6 cellular contexts compared by ENCODE assay signal in the genomic region with DNA sequence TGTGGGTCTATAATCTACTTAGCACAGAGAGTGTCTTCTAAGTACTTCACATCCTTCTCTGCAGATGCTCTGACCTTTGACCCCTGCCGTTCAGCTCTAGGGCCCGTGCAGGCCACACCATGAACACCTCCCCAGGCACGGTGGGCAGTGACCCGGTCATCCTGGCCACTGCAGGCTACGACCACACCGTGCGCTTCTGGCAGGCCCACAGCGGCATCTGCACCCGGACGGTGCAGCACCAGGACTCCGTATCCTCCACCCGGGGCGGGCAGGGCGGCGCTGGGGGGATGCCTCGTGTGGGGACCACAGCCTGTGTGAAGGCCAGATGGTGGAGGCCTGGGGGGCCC. TPM values are rescaled to one million over a fixed set of nuclear protein-coding genes. Genes with fewer than 3 reads are reported as not detected.
A peak's percentile ranks its signal among the peaks of the same experiment; 100 is the strongest.
DNase-seq lines count a peak whose midpoint lies in the region; ATAC-seq, FAIRE-seq and TF ChIP-seq lines count a peak whose summit lies in the region.

No MANE protein-coding gene starts in this region.

- peak overlapping the region; percentile 45 for H3K27ac ChIP-seq in CD4-positive, alpha-beta T cell (ENCODE audit: low read depth, low read length)
- peak overlapping the region; percentile 91 for H3K27ac ChIP-seq in parathyroid adenoma

- no peak for DNase-seq in CD4-positive, alpha-beta T cell
- DNase-seq in choroid plexus epithelial cell (ENCODE audit: low read depth), result no peak
- DNase-seq in midbrain (lab: John Stamatoyannopoulos, UW), result no peak
- DNase-seq in RCC 7860 (ENCODE audit: low spot score), result no peak

- POLR2A ChIA-PET in CD4-positive, alpha-beta T cell (lab: Charles Lee), result interaction anchor here (0.9 to 4.8 kb wide), 11 partner anchors 9 to 1526 kb away, joined by 3 to 47 read pairs (median 4); a partner anchor contains a TSS

- peak overlapping the region; percentile 79 for H3K27ac Mint-ChIP-seq in CD4-positive, alpha-beta T cell

- H3K4me3 Mint-ChIP-seq in CD4-positive, alpha-beta T cell, result peak overlapping the region; percentile 76

- peaks cover 13% of the 10 kb centered on the region for H3K4me1 Mint-ChIP-seq in CD4-positive, alpha-beta T cell (ENCODE audit: low read depth)

- no peaks in the 10 kb centered on the region for H3K79me2 ChIP-seq in parathyroid adenoma

- no peak for ATAC-seq in CD4-positive, alpha-beta T cell (ENCODE audit: poor library complexity)
- peak; percentile 15 for ATAC-seq in HG03060 (IDR thresholded peaks at IDR 0.05; ENCODE audit: low read depth, unreplicated experiment)

- TF ChIP-seq CTCF in CD4-positive, alpha-beta T cell (IDR thresholded peaks at IDR 0.05), result peak; percentile 2
- TF ChIP-seq CTCF in choroid plexus epithelial cell (conservative IDR thresholded peaks at IDR 0.05; ENCODE audit: low read depth, low read length) (no peak), parathyroid adenoma (IDR thresholded peaks at IDR 0.05) (no peak)

- H3K4me2 ChIP-seq in parathyroid adenoma (ENCODE audit: low read length), result peak overlapping the region; percentile 96

- H3K4me3 ChIP-seq in choroid plexus epithelial cell (ENCODE audit: low read depth, low read length), result peak overlapping the region; percentile 79
- peak overlapping the region; percentile 99 for H3K4me3 ChIP-seq in parathyroid adenoma (ENCODE audit: low read depth, low read length)

- H3K27me3 ChIP-seq in CD4-positive, alpha-beta T cell (ENCODE audit: control insufficient read depth, insufficient read depth, low read length), result no peaks in the 10 kb centered on the region
- H3K27me3 ChIP-seq in parathyroid adenoma (ENCODE audit: control insufficient read depth, insufficient read depth, low read length), result no peaks in the 10 kb centered on the region

- no peaks in the 10 kb centered on the region for H3K36me3 ChIP-seq in parathyroid adenoma (ENCODE audit: control insufficient read depth, insufficient read depth, low read length)

- intact Hi-C loops in CD4-positive, alpha-beta T cell (cut with DNase I, micrococcal nuclease), result loop anchor here (1.0 to 5.0 kb wide), 7 partner anchors 8 to 159 kb away; a partner anchor contains a TSS

- H3K9me3 Mint-ChIP-seq in CD4-positive, alpha-beta T cell, result no peaks in the 10 kb centered on the region

- FAIRE-seq in RCC 7860 (lab: Jason Lieb, UNC), result no peak

- H3K9me3 ChIP-seq in CD4-positive, alpha-beta T cell (ENCODE audit: control insufficient read depth, low read length), result no peaks in the 10 kb centered on the region
- no peaks in the 10 kb centered on the region for H3K9me3 ChIP-seq in parathyroid adenoma (ENCODE audit: control insufficient read depth, low read length)

- H3K4me1 ChIP-seq in parathyroid adenoma, result peaks cover 3% of the 10 kb centered on the region

- peaks cover 16% of the 10 kb centered on the region for H3K36me3 Mint-ChIP-seq in CD4-positive, alpha-beta T cell (ENCODE audit: low read depth)

- CTCF ChIA-PET in CD4-positive, alpha-beta T cell (lab: Charles Lee), result interaction anchor here (1.1 to 1.8 kb wide), 2 partner anchors 11 to 66 kb away, joined by 3 to 4 read pairs; no protein-coding TSS in a partner anchor

- H3K27me3 Mint-ChIP-seq in CD4-positive, alpha-beta T cell, result no peaks in the 10 kb centered on the region

- H3K9ac ChIP-seq in parathyroid adenoma, result no peak overlapping the region

- H2AFZ ChIP-seq in parathyroid adenoma, result peak overlapping the region; percentile 95

RNA-seq across cellular contexts. Expression of a gene that starts 0.7 kb away (rescaled TPM):
- total RNA-seq in CD4-positive, alpha-beta T cell, result 10 to 100 TPM; 22.9 to 26.4 TPM

RNA-seq across cellular contexts. Expression of a gene that starts 4.7 kb away (rescaled TPM):
- total RNA-seq in CD4-positive, alpha-beta T cell, result 1 to 10 TPM; 4.2 to 5.0 TPM

RNA-seq across cellular contexts. Expression of a gene that starts 8.7 kb away (rescaled TPM):
- 1 to 10 TPM; 8.1 to 8.5 TPM for total RNA-seq in CD4-positive, alpha-beta T cell

RNA-seq across cellular contexts. Expression of a gene that starts 9.5 kb away (rescaled TPM):
- total RNA-seq in CD4-positive, alpha-beta T cell, result under 1 TPM in 1 of 2 experiments, not detected in 1; 0.06 TPM

RNA-seq across cellular contexts. Expression of a gene that starts 17.5 kb away (rescaled TPM):
- 10 to 100 TPM; 31.8 to 33.8 TPM for total RNA-seq in CD4-positive, alpha-beta T cell
